Comparison of ENCODE assay signal across 1 cellular context in the genomic region with DNA sequence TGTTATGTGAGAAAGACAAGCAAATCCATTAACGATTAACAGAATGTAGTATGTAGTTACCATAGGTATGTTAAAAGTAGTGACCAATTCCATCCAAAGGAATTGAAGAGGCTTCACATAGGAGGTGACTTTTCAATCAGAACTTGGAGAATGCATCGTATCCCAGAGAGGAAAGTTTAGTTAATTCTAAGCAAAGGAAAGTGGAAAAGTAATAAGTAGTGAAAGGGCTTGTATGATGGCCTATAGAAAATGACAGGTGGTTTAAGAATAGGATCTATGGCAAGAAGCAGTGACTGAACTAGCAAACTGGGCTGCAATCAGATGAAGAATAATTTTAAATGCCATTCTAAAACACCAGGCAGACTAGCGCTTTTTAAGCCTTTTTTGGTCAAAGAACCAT.
TF ChIP-seq lines count a peak whose summit lies in the region.

No MANE protein-coding gene starts in this region.

TF ChIP-seq in HepG2, 621 proteins besides CTCF, POLR2A, EP300 and RAD21:
- TF ChIP-seq SOX6 (IDR thresholded peaks at IDR 0.05) (no peak), SOX6 (CRISPR knock-in tag; IDR thresholded peaks at IDR 0.05) (no peak), ZNF512B (CRISPR knock-in tag; IDR thresholded peaks at IDR 0.05; ENCODE audit: borderline replicate concordance) (no peak), HBP1 (CRISPR knock-in tag; IDR thresholded peaks at IDR 0.05; ENCODE audit: low read depth) (no peak), ARNT (IDR thresholded peaks at IDR 0.05) (no peak), CENPX (CRISPR knock-in tag; IDR thresholded peaks at IDR 0.05) (no peak), RBM22 (optimal IDR thresholded peaks at IDR 0.05; ENCODE audit: low read length) (no peak), NFE2L2 (IDR thresholded peaks at IDR 0.05; ENCODE audit: low read length) (no peak), POLR2G (IDR thresholded peaks at IDR 0.05; ENCODE audit: low read depth, low read length) (no peak), ZNF281 (CRISPR knock-in tag; IDR thresholded peaks at IDR 0.05; ENCODE audit: borderline replicate concordance) (no peak), IRF2 (CRISPR knock-in tag; IDR thresholded peaks at IDR 0.05) (no peak), SKIL (CRISPR knock-in tag; IDR thresholded peaks at IDR 0.05; ENCODE audit: borderline replicate concordance) (no peak), GRHL1 (CRISPR knock-in tag; conservative IDR thresholded peaks at IDR 0.05) (no peak), ZNF180 (CRISPR knock-in tag; IDR thresholded peaks at IDR 0.05; ENCODE audit: borderline replicate concordance, low read depth) (no peak), FOXO1 (CRISPR knock-in tag; IDR thresholded peaks at IDR 0.05) (no peak), ZBTB8A (CRISPR knock-in tag; IDR thresholded peaks at IDR 0.05; ENCODE audit: borderline replicate concordance, low read depth) (no peak)
- TF ChIP-seq, protein P1, sequence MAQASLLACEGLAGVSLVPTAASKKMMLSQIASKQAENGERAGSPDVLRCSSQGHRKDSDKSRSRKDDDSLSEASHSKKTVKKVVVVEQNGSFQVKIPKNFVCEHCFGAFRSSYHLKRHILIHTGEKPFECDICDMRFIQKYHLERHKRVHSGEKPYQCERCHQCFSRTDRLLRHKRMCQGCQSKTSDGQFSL (CRISPR knock-in tag; IDR thresholded peaks at IDR 0.05) = no peak
- TF ChIP-seq, protein P2, sequence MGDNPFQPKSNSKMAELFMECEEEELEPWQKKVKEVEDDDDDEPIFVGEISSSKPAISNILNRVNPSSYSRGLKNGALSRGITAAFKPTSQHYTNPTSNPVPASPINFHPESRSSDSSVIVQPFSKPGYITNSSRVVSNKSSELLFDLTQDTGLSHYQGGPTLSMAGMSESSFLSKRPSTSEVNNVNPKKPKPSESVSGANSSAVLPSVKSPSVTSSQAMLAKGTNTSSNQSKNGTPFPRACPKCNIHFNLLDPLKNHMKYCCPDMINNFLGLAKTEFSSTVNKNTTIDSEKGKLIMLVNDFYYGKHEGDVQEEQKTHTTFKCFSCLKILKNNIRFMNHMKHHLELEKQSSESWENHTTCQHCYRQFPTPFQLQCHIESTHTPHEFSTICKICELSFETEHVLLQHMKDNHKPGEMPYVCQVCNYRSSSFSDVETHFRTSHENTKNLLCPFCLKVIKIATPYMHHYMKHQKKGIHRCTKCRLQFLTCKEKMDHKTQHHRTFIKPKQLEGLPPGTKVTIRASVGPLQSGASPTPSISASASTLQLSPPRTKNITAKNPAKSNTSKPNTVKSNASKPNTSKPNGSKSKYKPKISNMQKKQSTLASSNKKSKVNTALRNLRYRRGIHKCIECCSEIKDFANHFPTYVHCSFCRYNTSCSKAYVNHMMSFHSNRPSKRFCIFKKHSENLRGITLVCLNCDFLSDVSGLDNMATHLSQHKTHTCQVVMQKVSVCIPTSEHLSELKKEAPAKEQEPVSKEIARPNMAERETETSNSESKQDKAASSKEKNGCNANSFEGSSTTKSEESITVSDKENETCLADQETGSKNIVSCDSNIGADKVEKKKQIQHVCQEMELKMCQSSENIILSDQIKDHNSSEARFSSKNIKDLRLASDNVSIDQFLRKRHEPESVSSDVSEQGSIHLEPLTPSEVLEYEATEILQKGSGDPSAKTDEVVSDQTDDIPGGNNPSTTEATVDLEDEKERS (CRISPR knock-in tag; IDR thresholded peaks at IDR 0.05) = no peak
- TF ChIP-seq, protein P3, sequence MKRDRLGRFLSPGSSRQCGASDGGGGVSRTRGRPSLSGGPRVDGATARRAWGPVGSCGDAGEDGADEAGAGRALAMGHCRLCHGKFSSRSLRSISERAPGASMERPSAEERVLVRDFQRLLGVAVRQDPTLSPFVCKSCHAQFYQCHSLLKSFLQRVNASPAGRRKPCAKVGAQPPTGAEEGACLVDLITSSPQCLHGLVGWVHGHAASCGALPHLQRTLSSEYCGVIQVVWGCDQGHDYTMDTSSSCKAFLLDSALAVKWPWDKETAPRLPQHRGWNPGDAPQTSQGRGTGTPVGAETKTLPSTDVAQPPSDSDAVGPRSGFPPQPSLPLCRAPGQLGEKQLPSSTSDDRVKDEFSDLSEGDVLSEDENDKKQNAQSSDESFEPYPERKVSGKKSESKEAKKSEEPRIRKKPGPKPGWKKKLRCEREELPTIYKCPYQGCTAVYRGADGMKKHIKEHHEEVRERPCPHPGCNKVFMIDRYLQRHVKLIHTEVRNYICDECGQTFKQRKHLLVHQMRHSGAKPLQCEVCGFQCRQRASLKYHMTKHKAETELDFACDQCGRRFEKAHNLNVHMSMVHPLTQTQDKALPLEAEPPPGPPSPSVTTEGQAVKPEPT (CRISPR knock-in tag; IDR thresholded peaks at IDR 0.05; ENCODE audit: low read depth) = no peak
- TF ChIP-seq, protein P4, sequence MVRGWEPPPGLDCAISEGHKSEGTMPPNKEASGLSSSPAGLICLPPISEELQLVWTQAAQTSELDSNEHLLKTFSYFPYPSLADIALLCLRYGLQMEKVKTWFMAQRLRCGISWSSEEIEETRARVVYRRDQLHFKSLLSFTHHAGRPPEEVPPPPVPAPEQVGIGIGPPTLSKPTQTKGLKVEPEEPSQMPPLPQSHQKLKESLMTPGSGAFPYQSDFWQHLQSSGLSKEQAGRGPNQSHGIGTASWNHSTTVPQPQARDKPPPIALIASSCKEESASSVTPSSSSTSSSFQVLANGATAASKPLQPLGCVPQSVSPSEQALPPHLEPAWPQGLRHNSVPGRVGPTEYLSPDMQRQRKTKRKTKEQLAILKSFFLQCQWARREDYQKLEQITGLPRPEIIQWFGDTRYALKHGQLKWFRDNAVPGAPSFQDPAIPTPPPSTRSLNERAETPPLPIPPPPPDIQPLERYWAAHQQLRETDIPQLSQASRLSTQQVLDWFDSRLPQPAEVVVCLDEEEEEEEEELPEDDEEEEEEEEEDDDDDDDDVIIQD (CRISPR knock-in tag; IDR thresholded peaks at IDR 0.05; ENCODE audit: low read depth) = no peak
